In genomic region chr7:151235091-151235787, GRCh38 we compare ENCODE assay signal across 3 cellular contexts.
TF ChIP-seq lines count a peak whose summit lies in the region.

No MANE protein-coding gene starts in this region.

TF ChIP-seq in IMR-90, 13 proteins besides CTCF, POLR2A, EP300 and RAD21:
- TF ChIP-seq CHD1 (IDR thresholded peaks at IDR 0.05; ENCODE audit: low read depth, low read length): no peak

TF ChIP-seq in GM12878, 131 proteins besides CTCF, POLR2A, EP300 and RAD21:
- TF ChIP-seq SRF (IDR thresholded peaks at IDR 0.05; ENCODE audit: low read depth in 2 of 2, low read length in 2 of 2): no peak
- TF ChIP-seq NR2F1 (conservative IDR thresholded peaks at IDR 0.05): no peak
- no peak for TF ChIP-seq ZNF622 (IDR thresholded peaks at IDR 0.05)
- no peak for TF ChIP-seq ZSCAN29 (IDR thresholded peaks at IDR 0.05)
- no peak for TF ChIP-seq KAT2A (conservative IDR thresholded peaks at IDR 0.05; ENCODE audit: control insufficient read depth, low read depth, low read length)
- TF ChIP-seq ZNF592 (IDR thresholded peaks at IDR 0.05): no peak
- no peak for TF ChIP-seq FOXM1 (IDR thresholded peaks at IDR 0.05; ENCODE audit: low read depth, low read length)
- TF ChIP-seq NR2C1 (IDR thresholded peaks at IDR 0.05): no peak
- no peak for TF ChIP-seq TCF12 (IDR thresholded peaks at IDR 0.05; ENCODE audit: low read depth, low read length)
- TF ChIP-seq RFX5 (IDR thresholded peaks at IDR 0.05; ENCODE audit: low read depth, low read length): no peak
- no peak for TF ChIP-seq USF1 (IDR thresholded peaks at IDR 0.05; ENCODE audit: borderline replicate concordance, extremely low read length, insufficient read depth, low read depth, low read length)
- TF ChIP-seq LARP7 (IDR thresholded peaks at IDR 0.05): no peak
- TF ChIP-seq ZBTB4 (CRISPR knock-in tag; IDR thresholded peaks at IDR 0.05): no peak
- no peak for TF ChIP-seq CBX3 (IDR thresholded peaks at IDR 0.05; ENCODE audit: borderline replicate concordance, low read depth)
- TF ChIP-seq YY1 (IDR thresholded peaks at IDR 0.05; ENCODE audit: low read depth, low read length): no peak
- no peak for TF ChIP-seq TAF1 (IDR thresholded peaks at IDR 0.05; ENCODE audit: borderline replicate concordance, low read depth, low read length)
- TF ChIP-seq SMC3 (IDR thresholded peaks at IDR 0.05; ENCODE audit: borderline replicate concordance, low read length): no peak
- no peak for TF ChIP-seq HSF1 (IDR thresholded peaks at IDR 0.05; ENCODE audit: low read depth, low read length)
- TF ChIP-seq ATF7 (IDR thresholded peaks at IDR 0.05; ENCODE audit: low read depth): no peak
TF ChIP-seq in GM12878: peak in this region for 0.

TF ChIP-seq in GM12891, 5 proteins besides CTCF, POLR2A, EP300 and RAD21:
- TF ChIP-seq POU2F2 (IDR thresholded peaks at IDR 0.05; ENCODE audit: low read depth, low read length): no peak
- TF ChIP-seq TAF1 (IDR thresholded peaks at IDR 0.05; ENCODE audit: low read depth, low read length): no peak
- TF ChIP-seq POLR2AphosphoS5 (IDR thresholded peaks at IDR 0.05; ENCODE audit: low read depth, low read length): no peak
- no peak for TF ChIP-seq PAX5 (IDR thresholded peaks at IDR 0.05; ENCODE audit: insufficient read depth, low read length, severe bottlenecking)
- TF ChIP-seq SPI1 (IDR thresholded peaks at IDR 0.05; ENCODE audit: low read depth, low read length): no peak
